In the genomic region with DNA sequence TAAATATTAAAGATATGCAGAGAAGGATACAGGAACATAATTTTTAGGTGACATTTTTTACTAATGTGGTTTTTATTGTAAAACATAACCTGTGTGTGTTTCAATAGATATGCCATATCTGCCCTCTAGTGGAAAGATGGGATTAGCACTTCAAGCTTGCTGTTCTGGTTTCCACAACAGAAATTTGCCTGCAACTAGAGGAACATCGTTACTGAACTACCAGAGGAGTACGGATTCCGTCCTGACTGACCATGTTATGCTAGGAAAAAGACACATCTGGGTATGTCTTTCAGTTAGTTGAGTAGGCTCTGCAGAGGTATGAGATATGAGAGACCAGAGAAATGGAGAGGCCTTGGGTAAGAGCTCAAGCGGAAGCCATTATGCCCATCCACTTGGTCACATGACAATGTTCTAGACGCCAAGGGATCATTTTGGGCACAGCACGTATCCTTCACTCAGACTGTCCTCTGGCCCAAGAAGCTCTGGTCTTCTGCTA, we compare ENCODE assay signal across 8 cellular contexts.
DNase-seq lines count a peak whose midpoint lies in the region; ATAC-seq, FAIRE-seq and TF ChIP-seq lines count a peak whose summit lies in the region.

No MANE protein-coding gene starts in this region.

- 25% methylated on average over 6 of the region's 6 CpGs for WGBS in A549 (ENCODE audit: missing lambda C conversion rate)
- WGBS in thyroid gland, 2 donors: 24 to 25% methylated on average over 6 of the region's 6 CpGs

- intact Hi-C loops in Panc1 (cut with micrococcal nuclease; ENCODE audit: unreplicated experiment) (loop anchor here (2.0 to 10.0 kb wide), 3 partner anchors 205 to 551 kb away; no protein-coding TSS in a partner anchor), left colon (cut with DNase I, micrococcal nuclease) (loop anchor here in 1 of 2 donors (10.0 kb wide), 2 partner anchors 415 to 555 kb away; no protein-coding TSS in a partner anchor), thyroid gland (cut with DNase I) (loop anchor here (10.0 kb wide), 1 partner anchor 555 kb away; no protein-coding TSS in a partner anchor)

- CTCF ChIA-PET in A549 (lab: Yijun Ruan, JAX) (interaction anchor here (0.7 to 2.2 kb wide), 10 partner anchors 9 to 549 kb away, joined by 3 to 14 read pairs (median 3); no protein-coding TSS in a partner anchor), Panc1 (lab: Charles Lee) (interaction anchor here (0.6 to 1.2 kb wide), 4 partner anchors 8 to 713 kb away, joined by 3 to 4 read pairs (median 3); no protein-coding TSS in a partner anchor)

- H3K79me2 ChIP-seq in KMS-11 (ENCODE audit: insufficient read depth, low read depth): no peaks in the 10 kb centered on the region

- H3K27me3 ChIP-seq in H7 (ENCODE audit: control insufficient read depth, insufficient read depth, low read length) (no peaks in the 10 kb centered on the region), KMS-11 (ENCODE audit: insufficient read depth, low read depth) (no peaks in the 10 kb centered on the region), Panc1 (ENCODE audit: control insufficient read depth, insufficient read depth, low read length) (no peaks in the 10 kb centered on the region), thyroid gland (no peaks in the 10 kb centered on the region)

- H3K4me2 ChIP-seq in A549 (peak overlapping the region; percentile 43), KMS-11 (no peak overlapping the region)

- H3K27ac ChIP-seq in A549: peak overlapping the region in 1 of 2 experiments; percentile 50; a peak in 1 of 6 replicates
- H3K27ac ChIP-seq in KMS-11: no peak overlapping the region
- no peak overlapping the region for H3K27ac ChIP-seq in Panc1 (ENCODE audit: low read length)
- no peak overlapping the region for H3K27ac ChIP-seq in thyroid gland

- peak overlapping the region; percentile 20; the same call in 1 of the 2 replicates for H2AFZ ChIP-seq in KMS-11 (ENCODE audit: low read depth)

- no peaks in the 10 kb centered on the region for H3K4me1 ChIP-seq in A549
- H3K4me1 ChIP-seq in KMS-11 (ENCODE audit: low read depth, poor library complexity, severe bottlenecking): peaks cover 12% of the 10 kb centered on the region
- no peaks in the 10 kb centered on the region for H3K4me1 ChIP-seq in Panc1 (ENCODE audit: control insufficient read depth, insufficient read depth, low read length)
- peaks cover 3 to 5% of the 10 kb centered on the region in 2 donors for H3K4me1 ChIP-seq in thyroid gland

- no peak for TF ChIP-seq POLR2A in A549 (IDR thresholded peaks at IDR 0.05; ENCODE audit: low read length)
- no peak for TF ChIP-seq POLR2A in thyroid gland (IDR thresholded peaks at IDR 0.05)

- H3K36me3 ChIP-seq in H7 (replicated peaks; ENCODE audit: control insufficient read depth, insufficient read depth, low read length) (no peaks in the 10 kb centered on the region), KMS-11 (ENCODE audit: insufficient read depth) (no peaks in the 10 kb centered on the region), Panc1 (ENCODE audit: control insufficient read depth, insufficient read depth, low read length) (no peaks in the 10 kb centered on the region), thyroid gland (no peaks in the 10 kb centered on the region)

- in situ Hi-C loops in Panc1 (cut with HindIII; ENCODE audit: low pct_unique_long_range_greater_than_20kb, low sequenced_read_pairs): no loop called here

- no peak overlapping the region for H3K4me3 ChIP-seq in A549
- no peak overlapping the region for H3K4me3 ChIP-seq in H7 (ENCODE audit: insufficient read depth, low read depth, low read length)
- H3K4me3 ChIP-seq in KMS-11 (IDR thresholded peaks at IDR 0.05; ENCODE audit: insufficient read depth, low read depth, low read length): no peak overlapping the region
- peak overlapping the region in 1 of 2 experiments; percentile 37; a peak in 2 of 4 replicates for H3K4me3 ChIP-seq in Panc1 (ENCODE audit: low read depth in 2 of 2, low read length in 2 of 2)
- no peak overlapping the region for H3K4me3 ChIP-seq in thyroid gland (replicated peaks in 1 of 3)

- TF ChIP-seq CTCF in A549 (IDR thresholded peaks at IDR 0.05): peak; percentile 72
- peak; percentile 98 for TF ChIP-seq CTCF in KMS-11 (conservative IDR thresholded peaks at IDR 0.05; ENCODE audit: low read depth, low read length)
- peak; percentile 61 for TF ChIP-seq CTCF in Panc1 (IDR thresholded peaks at IDR 0.05)
- peak; percentile 39 to 76 (median 58) for TF ChIP-seq CTCF in thyroid gland (IDR thresholded peaks at IDR 0.05)

- ATAC-seq in A549: peak; percentile 90 to 91
- ATAC-seq in Panc1: peak; percentile 73; the same call in 1 of the 2 replicates
- ATAC-seq in left colon: peak; percentile 70

- no peaks in the 10 kb centered on the region for H4K20me1 ChIP-seq in KMS-11 (ENCODE audit: insufficient read depth)

- BruUV-seq in Panc1 (replicated peaks; lab: Mats Ljungman, UMichigan): no TSS peak

- H3K9me3 ChIP-seq in A549: no peaks in the 10 kb centered on the region
- H3K9me3 ChIP-seq in Panc1 (ENCODE audit: control insufficient read depth, insufficient read depth, low read depth, low read length): no peaks in the 10 kb centered on the region
- H3K9me3 ChIP-seq in thyroid gland: no peaks in the 10 kb centered on the region

- TF ChIP-seq RAD21 in A549 (conservative IDR thresholded peaks at IDR 0.05 in 1 of 2, IDR thresholded peaks at IDR 0.05 in 1 of 2): peak; percentile 72 to 74

- POLR2A ChIA-PET in A549 (lab: Yijun Ruan, JAX): interaction anchor here (1.0 kb wide), 1 partner anchor 151 kb away, joined by 3 read pairs; no protein-coding TSS in a partner anchor
- POLR2A ChIA-PET in Panc1 (lab: Charles Lee): no interaction called here

- DNase-seq in A549 (ENCODE audit: low read depth in 1 of 2, low spot score in 1 of 2) (peak; percentile 8 to 57), GM03348 (ENCODE audit: low spot score) (peak; percentile 53), H7 (peak; percentile 4), Panc1 (ENCODE audit: low read depth, low spot score) (peak; percentile 58), cerebellar cortex (ENCODE audit: low spot score) (peak; percentile 73), left colon (no peak), thyroid gland (no peak)

- no peak for TF ChIP-seq EP300 in A549 (IDR thresholded peaks at IDR 0.05)

- no peak overlapping the region for H3K9ac ChIP-seq in KMS-11

- FAIRE-seq in A549 (lab: Jason Lieb, UNC): no peak

TF ChIP-seq in A549, 52 proteins besides CTCF, POLR2A, EP300 and RAD21:
- no peak for TF ChIP-seq RARB (CRISPR knock-in tag; IDR thresholded peaks at IDR 0.05)
- no peak for TF ChIP-seq POLR2AphosphoS2 (conservative IDR thresholded peaks at IDR 0.05; ENCODE audit: low read length)
- TF ChIP-seq EHF (CRISPR knock-in tag; IDR thresholded peaks at IDR 0.05): no peak
- TF ChIP-seq ZC3H11A (IDR thresholded peaks at IDR 0.05): no peak
- TF ChIP-seq SMC3 (IDR thresholded peaks at IDR 0.05): peak; percentile 45
- peak; percentile 63 for TF ChIP-seq KDM5A (IDR thresholded peaks at IDR 0.05)
- TF ChIP-seq HOXA7 (CRISPR knock-in tag; IDR thresholded peaks at IDR 0.05): no peak
- no peak for TF ChIP-seq SREBF2 (IDR thresholded peaks at IDR 0.05)
- no peak for TF ChIP-seq CBX8 (IDR thresholded peaks at IDR 0.05)
- no peak for TF ChIP-seq RFX5 (IDR thresholded peaks at IDR 0.05)
- TF ChIP-seq, protein P1, sequence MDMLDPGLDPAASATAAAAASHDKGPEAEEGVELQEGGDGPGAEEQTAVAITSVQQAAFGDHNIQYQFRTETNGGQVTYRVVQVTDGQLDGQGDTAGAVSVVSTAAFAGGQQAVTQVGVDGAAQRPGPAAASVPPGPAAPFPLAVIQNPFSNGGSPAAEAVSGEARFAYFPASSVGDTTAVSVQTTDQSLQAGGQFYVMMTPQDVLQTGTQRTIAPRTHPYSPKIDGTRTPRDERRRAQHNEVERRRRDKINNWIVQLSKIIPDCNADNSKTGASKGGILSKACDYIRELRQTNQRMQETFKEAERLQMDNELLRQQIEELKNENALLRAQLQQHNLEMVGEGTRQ (IDR thresholded peaks at IDR 0.05): peak; percentile 50; the same call in 1 of the 2 replicates
- TF ChIP-seq, protein P2, sequence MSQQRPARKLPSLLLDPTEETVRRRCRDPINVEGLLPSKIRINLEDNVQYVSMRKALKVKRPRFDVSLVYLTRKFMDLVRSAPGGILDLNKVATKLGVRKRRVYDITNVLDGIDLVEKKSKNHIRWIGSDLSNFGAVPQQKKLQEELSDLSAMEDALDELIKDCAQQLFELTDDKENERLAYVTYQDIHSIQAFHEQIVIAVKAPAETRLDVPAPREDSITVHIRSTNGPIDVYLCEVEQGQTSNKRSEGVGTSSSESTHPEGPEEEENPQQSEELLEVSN (IDR thresholded peaks at IDR 0.05; ENCODE audit: borderline replicate concordance, low read depth): no peak

Comparison
In these comparisons a context has a peak if more than half of its experiments do, and no peak if none do; other contexts are left out.
1. DNase-seq: peak in A549 (2 of 2), GM03348 (single experiment), H7 (single experiment), Panc1 (single experiment) and cerebellar cortex (single experiment); none in left colon (0 of 2) and thyroid gland (0 of 2).
2. Peak in every context shown above with its lines, with median percentiles within 50 percentile points of each other: ATAC-seq and CTCF ChIP-seq.